In genomic region chr5:6599739-6600138, GRCh38 we compare ENCODE assay signal across 3 cellular contexts.
TF ChIP-seq lines count a peak whose summit lies in the region.

No MANE protein-coding gene starts in this region.

TF ChIP-seq in liver, 16 proteins besides CTCF, POLR2A, EP300 and RAD21:
- no peak for TF ChIP-seq HNF4A (conservative IDR thresholded peaks at IDR 0.05)
- no peak for TF ChIP-seq GABPA (IDR thresholded peaks at IDR 0.05 in 1 of 2, conservative IDR thresholded peaks at IDR 0.05 in 1 of 2)
- no peak for TF ChIP-seq FOXA2 (IDR thresholded peaks at IDR 0.05)
- TF ChIP-seq NR2F2 (IDR thresholded peaks at IDR 0.05), result no peak
- TF ChIP-seq ZBTB33 (IDR thresholded peaks at IDR 0.05), result no peak
- no peak for TF ChIP-seq YY1 (IDR thresholded peaks at IDR 0.05)
- TF ChIP-seq FOXA1 (IDR thresholded peaks at IDR 0.05), result no peak
- no peak for TF ChIP-seq MAX (IDR thresholded peaks at IDR 0.05)
- no peak for TF ChIP-seq TAF1 (conservative IDR thresholded peaks at IDR 0.05)
- TF ChIP-seq JUND (IDR thresholded peaks at IDR 0.05), result no peak
- no peak for TF ChIP-seq EGR1 (IDR thresholded peaks at IDR 0.05; ENCODE audit: low read depth in 2 of 2)
- no peak for TF ChIP-seq HNF4G (IDR thresholded peaks at IDR 0.05)
- no peak for TF ChIP-seq SP1 (IDR thresholded peaks at IDR 0.05)
- TF ChIP-seq ATF3 (IDR thresholded peaks at IDR 0.05), result no peak
- TF ChIP-seq REST (IDR thresholded peaks at IDR 0.05), result no peak

TF ChIP-seq in HepG2, 621 proteins besides CTCF, POLR2A, EP300 and RAD21:
- TF ChIP-seq FOXM1 (CRISPR knock-in tag; IDR thresholded peaks at IDR 0.05) (no peak), KIAA2018 (CRISPR knock-in tag; IDR thresholded peaks at IDR 0.05; ENCODE audit: borderline replicate concordance) (no peak), TRAFD1 (CRISPR knock-in tag; IDR thresholded peaks at IDR 0.05; ENCODE audit: borderline replicate concordance) (no peak), ZSCAN9 (CRISPR knock-in tag; IDR thresholded peaks at IDR 0.05; ENCODE audit: borderline replicate concordance) (no peak), ZNF547 (CRISPR knock-in tag; IDR thresholded peaks at IDR 0.05) (no peak), RCOR2 (CRISPR knock-in tag; IDR thresholded peaks at IDR 0.05) (no peak)

TF ChIP-seq in GM12878, 131 proteins besides CTCF, POLR2A, EP300 and RAD21:
- TF ChIP-seq CHD2 (IDR thresholded peaks at IDR 0.05; ENCODE audit: borderline replicate concordance, low read depth, low read length) (no peak), IKZF2 (IDR thresholded peaks at IDR 0.05) (no peak), RELA (IDR thresholded peaks at IDR 0.05; ENCODE audit: borderline replicate concordance, partially characterized antibody) (no peak), STAT3 (IDR thresholded peaks at IDR 0.05; ENCODE audit: low read depth, low read length) (no peak), NFYA (IDR thresholded peaks at IDR 0.05; ENCODE audit: borderline replicate concordance, low read depth, low read length) (no peak), ATF7 (IDR thresholded peaks at IDR 0.05; ENCODE audit: low read depth) (no peak), ZBTB11 (CRISPR knock-in tag; IDR thresholded peaks at IDR 0.05) (no peak), PML (IDR thresholded peaks at IDR 0.05; ENCODE audit: low read length) (no peak), FOS (IDR thresholded peaks at IDR 0.05; ENCODE audit: borderline replicate concordance, extremely low read depth, insufficient read length) (no peak), PKNOX1 (IDR thresholded peaks at IDR 0.05) (no peak), KDM1A (IDR thresholded peaks at IDR 0.05; ENCODE audit: borderline replicate concordance) (no peak), POLR2AphosphoS5 (IDR thresholded peaks at IDR 0.05; ENCODE audit: low read length) (no peak)
